Comparison of ENCODE assay signal across 19 cellular contexts in the genomic region with DNA sequence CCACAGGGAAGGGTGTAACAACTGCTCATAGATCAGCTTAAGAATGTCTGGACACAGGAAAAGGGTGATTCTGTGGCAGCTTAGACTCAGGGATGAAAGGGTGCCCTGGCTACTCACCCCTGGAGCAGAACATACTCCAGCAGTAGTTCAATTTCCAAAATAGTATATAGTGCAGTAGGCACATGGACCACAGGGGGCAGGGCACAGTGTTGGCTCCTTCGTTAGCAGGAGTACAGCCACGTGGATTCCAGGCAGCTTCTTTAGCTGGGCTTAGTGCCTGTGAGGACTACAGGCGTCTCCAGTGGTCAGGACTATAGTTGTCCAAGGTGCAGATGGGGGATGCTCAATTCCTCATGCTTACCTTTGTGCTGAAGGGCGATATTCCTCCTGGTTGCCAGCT.
"Had no signal": no experiment of that assay in that cellular context is flagged by ENCODE, and none has a peak within 500 bp of the region (broad histone marks: within the 10 kb centered on the region; RNA-seq: fewer than 3 reads in every experiment).

No MANE protein-coding gene starts in this region.

- DNase-seq: activated CD4-positive, alpha-beta T cell treated with anti-CD3 and anti-CD28 coated beads, Interleukin-2, amount 50 U/mL, for 1 hour; activated CD8-positive, alpha-beta memory T cell treated with anti-CD3 and anti-CD28 coated beads for 24 hours; anterior cingulate cortex; cerebellar nuclear complex; effector memory CD8-positive, alpha-beta T cell; heart right ventricle; nucleus accumbens; stimulated activated CD4-positive, alpha-beta T cell treated with anti-CD3 and anti-CD28 coated beads, Interleukin-15, amount 100 ng/mL, for 24 hours; stimulated activated CD4-positive, alpha-beta T cell treated with anti-CD3 and anti-CD28 coated beads, Interleukin-4, amount 100 ng/mL, for 1 hour; stimulated activated naive B cell treated with anti-CD40 and anti-IgM and Interleukin-4, amounts not matched to agents 10 μg/mL and 1 μg/mL and 100 μg/mL, for 72 hours; T-helper 2 cell; thyroid gland; uterus had no signal

- H3K27me3 Mint-ChIP-seq: dendritic cell treated with granulocyte-macrophage colony-stimulating factor and Interleukin-4, amounts not matched to agents 40 ng/mL and 50 ng/mL, for 4 days; effector memory CD8-positive, alpha-beta T cell; natural killer cell treated with Interleukin-12 subunit alpha and Interleukin-12 subunit beta and Interleukin-15 and Interleukin-18, amount 100 ng/mL, for 72 hours; stimulated activated naive B cell treated with anti-CD40 and anti-IgM and Interleukin-4, amounts not matched to agents 10 μg/mL and 1 μg/mL and 100 μg/mL, for 72 hours had no signal

- H3K4me1 Mint-ChIP-seq: stimulated activated naive B cell treated with anti-CD40 and anti-IgM and Interleukin-4, amounts not matched to agents 10 μg/mL and 1 μg/mL and 100 μg/mL, for 72 hours had no signal

- H3K4me1 ChIP-seq: heart right ventricle, right atrium auricular region, thyroid gland, uterus had no signal

- H3K36me3 ChIP-seq: heart right ventricle, right atrium auricular region, thyroid gland, uterus had no signal

- H3K4me3 Mint-ChIP-seq: activated T-helper 1 cell treated with anti-CD3 and anti-CD28 coated beads, Interleukin-12 subunit alpha, Interleukin-12 subunit beta, Interleukin-2, Interleukin-4 antibody, amounts not matched to agents 30 ng/mL and 10 ng/mL and 1 ng/mL, durations not matched to agents 14 hours and 24 hours and 36 hours; dendritic cell treated with granulocyte-macrophage colony-stimulating factor and Interleukin-4, amounts not matched to agents 40 ng/mL and 50 ng/mL, for 4 days; effector memory CD8-positive, alpha-beta T cell; natural killer cell treated with Interleukin-12 subunit alpha and Interleukin-12 subunit beta and Interleukin-15 and Interleukin-18, amount 100 ng/mL, for 72 hours; stimulated activated naive B cell treated with anti-CD40 and anti-IgM and Interleukin-4, amounts not matched to agents 10 μg/mL and 1 μg/mL and 100 μg/mL, for 72 hours had no signal

- H3K36me3 Mint-ChIP-seq: natural killer cell treated with Interleukin-12 subunit alpha and Interleukin-12 subunit beta and Interleukin-15 and Interleukin-18, amount 100 ng/mL, for 72 hours; stimulated activated naive B cell treated with anti-CD40 and anti-IgM and Interleukin-4, amounts not matched to agents 10 μg/mL and 1 μg/mL and 100 μg/mL, for 72 hours had no signal

- H3K27ac Mint-ChIP-seq: activated T-helper 1 cell treated with anti-CD3 and anti-CD28 coated beads, Interleukin-12 subunit alpha, Interleukin-12 subunit beta, Interleukin-2, Interleukin-4 antibody, amounts not matched to agents 30 ng/mL and 10 ng/mL and 1 ng/mL, durations not matched to agents 14 hours and 24 hours and 36 hours; dendritic cell treated with granulocyte-macrophage colony-stimulating factor and Interleukin-4, amounts not matched to agents 40 ng/mL and 50 ng/mL, for 4 days; effector memory CD8-positive, alpha-beta T cell; natural killer cell treated with Interleukin-12 subunit alpha and Interleukin-12 subunit beta and Interleukin-15 and Interleukin-18, amount 100 ng/mL, for 72 hours; stimulated activated naive B cell treated with anti-CD40 and anti-IgM and Interleukin-4, amounts not matched to agents 10 μg/mL and 1 μg/mL and 100 μg/mL, for 72 hours had no signal

- H3K27me3 ChIP-seq: right atrium auricular region, thyroid gland, uterus had no signal

- H3K9me3 ChIP-seq: right atrium auricular region, thyroid gland, uterus had no signal

- H3K4me3 ChIP-seq: heart right ventricle, right atrium auricular region, skin epidermis, thyroid gland, uterus had no signal

- ATAC-seq: activated CD4-positive, CD25-positive, alpha-beta regulatory T cell treated with anti-CD3 and anti-CD28 coated beads, Interleukin-2, amount 50 U/mL, for 24 hours; effector memory CD8-positive, alpha-beta T cell; heart right ventricle; stimulated activated naive B cell treated with anti-CD40 and anti-IgM and Interleukin-4, amounts not matched to agents 10 μg/mL and 1 μg/mL and 100 μg/mL, for 72 hours had no signal
